Comparison of ENCODE assay signal across 13 cellular contexts in genomic region chr18:9115984-9116383, GRCh38. TPM values are rescaled to one million over a fixed set of nuclear protein-coding genes. Genes with fewer than 3 reads are reported as not detected.
DNase-seq lines count a peak whose midpoint lies in the region; FAIRE-seq and TF ChIP-seq lines count a peak whose summit lies in the region.
"Had no signal": no experiment of that assay in that cellular context is flagged by ENCODE, and none has a peak within 500 bp of the region (broad histone marks: within the 10 kb centered on the region; RNA-seq: fewer than 3 reads in every experiment).

No MANE protein-coding gene starts in this region.

- FAIRE-seq in GM12891 (lab: Jason Lieb, UNC): peak; percentile 48

- intact Hi-C loops in PC-9 (cut with micrococcal nuclease; ENCODE audit: unreplicated experiment) (no loop called here), breast epithelium (cut with DNase I; ENCODE audit: low total_unique reads) (no loop called here)

- CTCF ChIA-PET in PC-9 (lab: Charles Lee): no interaction called here

- H4K20me1 ChIP-seq in PC-9 (ENCODE audit: insufficient read depth): peaks cover 43% of the 10 kb centered on the region

- peak overlapping the region; percentile 28 for H3K9ac ChIP-seq in skeletal muscle satellite cell (ENCODE audit: low read depth, low read length)

- no TSS peak for BruUV-seq in PC-9 (replicated peaks; lab: Mats Ljungman, UMichigan)

- peaks cover 18% of the 10 kb centered on the region for H3K36me3 ChIP-seq in PC-9 (ENCODE audit: low read depth)
- no peaks in the 10 kb centered on the region for H3K36me3 ChIP-seq in breast epithelium
- H3K36me3 ChIP-seq in skeletal muscle satellite cell (ENCODE audit: insufficient read depth, low read length): peaks cover 33% of the 10 kb centered on the region
- peaks cover 3% of the 10 kb centered on the region for H3K36me3 ChIP-seq in H7 (replicated peaks; ENCODE audit: control insufficient read depth, insufficient read depth, low read length)

- no peaks in the 10 kb centered on the region for H3K9me3 ChIP-seq in PC-9 (ENCODE audit: insufficient read depth, low read depth)
- no peaks in the 10 kb centered on the region for H3K9me3 ChIP-seq in breast epithelium
- no peaks in the 10 kb centered on the region for H3K9me3 ChIP-seq in skeletal muscle satellite cell (replicated peaks; ENCODE audit: low read length)
- H3K9me3 ChIP-seq: HAP-1 had no signal

- H3K4me2 ChIP-seq in PC-9 (peak overlapping the region; percentile 53; the same call in 1 of the 2 replicates), skeletal muscle satellite cell (ENCODE audit: low read length) (peak overlapping the region; percentile 28)

- TF ChIP-seq POLR2A in GM12891 (IDR thresholded peaks at IDR 0.05; ENCODE audit: low read depth, low read length) (no peak), breast epithelium (IDR thresholded peaks at IDR 0.05) (no peak)

- H3K27ac ChIP-seq in PC-9: peak overlapping the region; percentile 85
- peak overlapping the region; percentile 88 to 94 for H3K27ac ChIP-seq in breast epithelium

- H2AFZ ChIP-seq in PC-9: no peak overlapping the region

- no peak overlapping the region for H3K4me3 ChIP-seq in PC-9
- no peak overlapping the region for H3K4me3 ChIP-seq in breast epithelium
- H3K4me3 ChIP-seq in skeletal muscle satellite cell (ENCODE audit: low read length): no peak overlapping the region
- no peak overlapping the region for H3K4me3 ChIP-seq in H7 (ENCODE audit: insufficient read depth, low read depth, low read length)
- H3K4me3 ChIP-seq: HAP-1 had no signal

- peaks cover 95% of the 10 kb centered on the region for H3K79me2 ChIP-seq in PC-9 (ENCODE audit: low read depth)

- POLR2A ChIA-PET in PC-9 (lab: Charles Lee; ENCODE audit: unreplicated experiment): no interaction called here

- H3K4me1 ChIP-seq in PC-9 (replicated peaks; ENCODE audit: insufficient read depth) (peaks cover 29% of the 10 kb centered on the region), breast epithelium (peaks cover 5 to 11% of the 10 kb centered on the region in 2 donors), skeletal muscle satellite cell (ENCODE audit: control insufficient read depth, insufficient read depth, low read length) (peaks cover 53% of the 10 kb centered on the region)

- H3K9me2 ChIP-seq in PC-9 (ENCODE audit: insufficient read depth): no peaks in the 10 kb centered on the region

- no peak for TF ChIP-seq CTCF in PC-9 (conservative IDR thresholded peaks at IDR 0.05)
- TF ChIP-seq CTCF in breast epithelium (IDR thresholded peaks at IDR 0.05): no peak

- peaks cover 27% of the 10 kb centered on the region for H3F3A ChIP-seq in PC-9 (ENCODE audit: insufficient read depth, low read depth)

- H3K27me3 ChIP-seq in PC-9 (ENCODE audit: insufficient read depth, low read depth) (no peaks in the 10 kb centered on the region), breast epithelium (no peaks in the 10 kb centered on the region), skeletal muscle satellite cell (ENCODE audit: control insufficient read depth, insufficient read depth, low read length) (no peaks in the 10 kb centered on the region), H7 (ENCODE audit: control insufficient read depth, insufficient read depth, low read length) (no peaks in the 10 kb centered on the region)

- DNase-seq in GM12891 (ENCODE audit: insufficient read length, low spot score) (no peak), PC-9 (no peak), breast epithelium (ENCODE audit: low spot score in 2 of 2) (no peak), GM03348 (ENCODE audit: low spot score) (no peak), H7 (no peak), NCI-H2081 (lab: John Stamatoyannopoulos, UW) (no peak), NCI-H187 (lab: John Stamatoyannopoulos, UW) (no peak)
- DNase-seq: activated CD8-positive, alpha-beta memory T cell treated with anti-CD3 and anti-CD28 coated beads for 24 hours; midbrain; NCI-H1105; stimulated activated CD4-positive, alpha-beta T cell treated with anti-CD3 and anti-CD28 coated beads, Interleukin-15, amount 100 ng/mL, for 24 hours had no signal

TF ChIP-seq in GM12891, 5 proteins besides CTCF, POLR2A, EP300 and RAD21:
- TF ChIP-seq SPI1 (IDR thresholded peaks at IDR 0.05; ENCODE audit: low read depth, low read length): no peak
- TF ChIP-seq TAF1 (IDR thresholded peaks at IDR 0.05; ENCODE audit: low read depth, low read length): no peak
- TF ChIP-seq POLR2AphosphoS5 (IDR thresholded peaks at IDR 0.05; ENCODE audit: low read depth, low read length): no peak
- TF ChIP-seq POU2F2 (IDR thresholded peaks at IDR 0.05; ENCODE audit: low read depth, low read length): no peak
- no peak for TF ChIP-seq PAX5 (IDR thresholded peaks at IDR 0.05; ENCODE audit: insufficient read depth, low read length, severe bottlenecking)

RNA-seq across cellular contexts. Expression of gene NDUFV2, which starts 13.5 kb away (rescaled TPM):
- 236 TPM for polyA plus RNA-seq in GM12891 (2012; ENCODE audit: low read depth, missing spikeins)
- total RNA-seq in PC-9 (2021) (182 and 215 TPM in 2 replicates), breast epithelium (100 to 1,000 TPM; 106 to 116 (median 113) TPM)
- 150 and 225 TPM in 2 replicates for total RNA-seq in skeletal muscle satellite cell (2012; rRNA removed)
- total RNA-seq in H7 (2014; rRNA removed; shearing (Covaris generic)): 189 and 220 TPM in 2 replicates

RNA-seq across cellular contexts. Expression of gene ANKRD12, which starts 20.6 kb away (rescaled TPM):
- polyA plus RNA-seq in GM12891 (2012; ENCODE audit: low read depth, missing spikeins): 13.4 TPM
- total RNA-seq in PC-9 (2021) (26.9 and 31.6 TPM in 2 replicates), breast epithelium (10 to 100 TPM; 47.7 to 66.9 (median 51.5) TPM)
- total RNA-seq in skeletal muscle satellite cell (2012; rRNA removed): 15.1 and 17.5 TPM in 2 replicates
- 3.2 and 11.3 TPM in 2 replicates for total RNA-seq in H7 (2014; rRNA removed; shearing (Covaris generic))
